Comparison of ENCODE assay signal across 8 cellular contexts in the genomic region with DNA sequence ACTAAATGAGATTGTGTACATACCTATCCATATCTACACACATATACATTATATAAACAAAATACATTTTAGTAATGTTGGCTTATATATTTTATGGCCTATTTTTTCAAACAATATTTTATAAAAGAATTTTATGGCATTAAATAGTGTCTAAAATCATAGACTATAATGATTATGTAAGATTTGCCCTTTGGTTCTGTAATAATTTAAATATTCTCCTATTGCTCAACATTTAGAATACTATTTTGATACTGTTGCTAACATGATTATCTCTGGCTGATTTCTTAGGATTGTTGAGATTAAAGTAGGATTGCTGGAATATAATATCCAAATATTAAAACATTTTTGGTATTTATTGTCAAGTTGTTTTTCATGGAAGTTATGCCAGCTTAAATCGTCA.
"Had no signal": no experiment of that assay in that cellular context is flagged by ENCODE, and none has a peak within 500 bp of the region (broad histone marks: within the 10 kb centered on the region; RNA-seq: fewer than 3 reads in every experiment).

No MANE protein-coding gene starts in this region.

- ATAC-seq: GM12878 had no signal

- DNase-seq: GDM1, GF-D8 had no signal

- FAIRE-seq: G401.6, GM12878, GM12891, GM12892, GM18507, GM19239 had no signal

- H3K4me3 ChIP-seq: GM12878 had no signal
